Comparison of ENCODE assay signal across 25 cellular contexts in genomic region chr10:32167450-32167849, GRCh38.
DNase-seq lines count a peak whose midpoint lies in the region; ATAC-seq, FAIRE-seq and TF ChIP-seq lines count a peak whose summit lies in the region.
"Had no signal": no experiment of that assay in that cellular context is flagged by ENCODE, and none has a peak within 500 bp of the region (broad histone marks: within the 10 kb centered on the region; RNA-seq: fewer than 3 reads in every experiment).

No MANE protein-coding gene starts in this region.

- H3K79me2 ChIP-seq in GM12878 (ENCODE audit: control insufficient read depth, insufficient read depth, low read length), result no peaks in the 10 kb centered on the region

- no TSS peak for BruUV-seq in GM12878 (replicated peaks; lab: Mats Ljungman, UMichigan)

- H3K27ac ChIP-seq in GM12878 (ENCODE audit: control insufficient read depth, insufficient read depth) (no peak overlapping the region), gastroesophageal sphincter (no peak overlapping the region)
- H3K27ac ChIP-seq: 22Rv1, RWPE1 had no signal

- FAIRE-seq in GM12878 (lab: Jason Lieb, UNC), result no peak
- FAIRE-seq: GM12892, K562 had no signal

- H3K27me3 ChIP-seq in GM12878 (replicated peaks in 1 of 2; ENCODE audit: control insufficient read depth in 2 of 2, insufficient read depth in 2 of 2, low read length in 1 of 2) (no peaks in the 10 kb centered on the region; a peak in 1 of 4 replicates), gastroesophageal sphincter (no peaks in the 10 kb centered on the region)

- TF ChIP-seq POLR2A in GM12878 (IDR thresholded peaks at IDR 0.05; ENCODE audit: low read depth, low read length) (no peak), gastroesophageal sphincter (IDR thresholded peaks at IDR 0.05) (no peak)

- H3K36me3 ChIP-seq in GM12878 (ENCODE audit: control insufficient read depth in 2 of 2, insufficient read depth in 2 of 2, low read length in 1 of 2) (no peaks in the 10 kb centered on the region), gastroesophageal sphincter (no peaks in the 10 kb centered on the region)

- H2AFZ ChIP-seq in GM12878 (ENCODE audit: control insufficient read depth, low read depth, low read length), result no peak overlapping the region

- TF ChIP-seq EP300 in GM12878 (IDR thresholded peaks at IDR 0.05; ENCODE audit: borderline replicate concordance in 1 of 2, control insufficient read depth in 1 of 2, low read depth in 2 of 2, low read length in 2 of 2), result no peak
- no peak for TF ChIP-seq EP300 in gastroesophageal sphincter (IDR thresholded peaks at IDR 0.05)

- POLR2A ChIA-PET in GM12878 (lab: Charles Lee), result interaction anchor here (0.7 kb wide), 1 partner anchor 17 kb away, joined by 3 read pairs; no protein-coding TSS in a partner anchor

- WGBS in GM12878 (ENCODE audit: insufficient coverage, insufficient replicate concordance, low lambda C conversion rate, missing lambda C conversion rate), result 12% methylated on average over 5 of the region's 5 CpGs
- WGBS in gastroesophageal sphincter (ENCODE audit: low coverage in 1 of 2), 2 donors, result 53 to 70% methylated on average over 2 of the region's 5 CpGs

- in situ Hi-C loops in GM12878 (cut with MboI), result no loop called here

- TF ChIP-seq CTCF in GM12878 (IDR thresholded peaks at IDR 0.05 in 2 of 3, conservative IDR thresholded peaks at IDR 0.05 in 1 of 3; ENCODE audit: control insufficient read depth in 2 of 3, extremely low read depth in 1 of 3, insufficient read depth in 1 of 3, low read depth in 3 of 3, low read length in 3 of 3) (no peak), gastroesophageal sphincter (IDR thresholded peaks at IDR 0.05) (no peak)

- ATAC-seq in HG03432 (IDR thresholded peaks at IDR 0.05; ENCODE audit: unreplicated experiment), result peak; percentile 81
- peak; percentile 92 for ATAC-seq in GM12878
- no peak for ATAC-seq in HG02970 (IDR thresholded peaks at IDR 0.05; ENCODE audit: low FRiP score, unreplicated experiment)
- ATAC-seq in GM19455 (IDR thresholded peaks at IDR 0.05; ENCODE audit: unreplicated experiment), result no peak
- no peak for ATAC-seq in gastroesophageal sphincter
- ATAC-seq: K562, PC-3, T-helper 17 cell had no signal

- DNase-seq in DMS53 (lab: John Stamatoyannopoulos, UW), result peak; percentile 21
- DNase-seq in DMS53 treated with DMSO at 0.1 percent for 48 hours (lab: John Stamatoyannopoulos, UW; ENCODE audit: unreplicated experiment), result no peak
- DNase-seq in GM12878 (ENCODE audit: low read depth, low spot score), result peak; percentile 24
- DNase-seq in H4 (ENCODE audit: low spot score), result no peak
- DNase-seq: Calu3; CD4-positive, alpha-beta T cell; DMS79 treated with DMSO at 0.1 percent for 48 hours; GDM1; GOT3; HFFc6; MV-4-11; NCI-H1417 treated with DMSO at 0.1 percent for 48 hours; NCI-H2029 treated with DMSO at 0.1 percent for 48 hours; NCI-H2171 treated with DMSO at 0.1 percent for 48 hours; NCI-H446 treated with DMSO at 0.1 percent for 48 hours; PC-3; T-helper 17 cell had no signal

- CTCF ChIA-PET in GM12878 (lab: Yijun Ruan, JAX), result interaction anchor here (0.6 kb wide), 1 partner anchor 1112 kb away, joined by 3 read pairs; no protein-coding TSS in a partner anchor

- H3K4me3 ChIP-seq in GM12878 (no peak overlapping the region), gastroesophageal sphincter (no peak overlapping the region)
- H3K4me3 ChIP-seq: K562 had no signal

- H3K4me1 ChIP-seq in GM12878 (ENCODE audit: control insufficient read depth, insufficient read depth, low read length) (peaks cover 5% of the 10 kb centered on the region; the same call in 1 of the 2 replicates), gastroesophageal sphincter (no peaks in the 10 kb centered on the region)

- intact Hi-C loops in GM12878 (cut with micrococcal nuclease; ENCODE audit: unreplicated experiment), result no loop called here

- H3K9me3 ChIP-seq in GM12878 (replicated peaks; ENCODE audit: control insufficient read depth, insufficient read depth, low read length), result no peaks in the 10 kb centered on the region
- H3K9me3 ChIP-seq in gastroesophageal sphincter, result no peaks in the 10 kb centered on the region

- no peak overlapping the region for H3K4me2 ChIP-seq in GM12878 (ENCODE audit: control insufficient read depth, insufficient read depth)

- RAD21 ChIA-PET in GM12878 (lab: Charles Lee; ENCODE audit: unreplicated experiment), result no interaction called here

- SMC1A ChIA-PET in GM12878 (lab: Charles Lee; ENCODE audit: uncharacterized antibody, unreplicated experiment), result interaction anchor here (0.7 kb wide), 1 partner anchor 23 kb away, joined by 3 read pairs; no protein-coding TSS in a partner anchor

- no peak for TF ChIP-seq RAD21 in GM12878 (IDR thresholded peaks at IDR 0.05; ENCODE audit: insufficient read depth, low read depth, low read length)

- no peak overlapping the region for H3K9ac ChIP-seq in GM12878 (ENCODE audit: control insufficient read depth, insufficient read depth, low read length)

- H4K20me1 ChIP-seq in GM12878 (ENCODE audit: control insufficient read depth, insufficient read depth), result no peaks in the 10 kb centered on the region

TF ChIP-seq in GM12878, 131 proteins besides CTCF, POLR2A, EP300 and RAD21:
- TF ChIP-seq TCF12 (IDR thresholded peaks at IDR 0.05; ENCODE audit: low read depth, low read length) (peak; percentile 21; the same call in 1 of the 2 replicates), ETV6 (conservative IDR thresholded peaks at IDR 0.05 in 1 of 2, IDR thresholded peaks at IDR 0.05 in 1 of 2; ENCODE audit: borderline replicate concordance in 1 of 2, low read depth in 1 of 2) (no peak), SREBF2 (IDR thresholded peaks at IDR 0.05; ENCODE audit: low read length) (no peak), SMC3 (IDR thresholded peaks at IDR 0.05; ENCODE audit: borderline replicate concordance, low read length) (no peak), RCOR1 (conservative IDR thresholded peaks at IDR 0.05; ENCODE audit: low read depth, low read length) (no peak), TCF7 (IDR thresholded peaks at IDR 0.05; ENCODE audit: borderline replicate concordance) (peak; percentile 77; the same call in 1 of the 2 replicates), MEF2A (IDR thresholded peaks at IDR 0.05; ENCODE audit: insufficient read depth, low read depth, low read length) (no peak), IRF4 (IDR thresholded peaks at IDR 0.05; ENCODE audit: low read depth, low read length) (peak; percentile 76; the same call in 1 of the 2 replicates), BCL11A (IDR thresholded peaks at IDR 0.05; ENCODE audit: low read depth, low read length) (peak; percentile 32; the same call in 1 of the 2 replicates), EZH2 (IDR thresholded peaks at IDR 0.05; ENCODE audit: borderline replicate concordance, control insufficient read depth, low read depth, low read length) (no peak), JUNB (IDR thresholded peaks at IDR 0.05) (peak; percentile 65), RUNX3 (IDR thresholded peaks at IDR 0.05; ENCODE audit: low read length) (peak; percentile 92)
- TF ChIP-seq, protein P1, sequence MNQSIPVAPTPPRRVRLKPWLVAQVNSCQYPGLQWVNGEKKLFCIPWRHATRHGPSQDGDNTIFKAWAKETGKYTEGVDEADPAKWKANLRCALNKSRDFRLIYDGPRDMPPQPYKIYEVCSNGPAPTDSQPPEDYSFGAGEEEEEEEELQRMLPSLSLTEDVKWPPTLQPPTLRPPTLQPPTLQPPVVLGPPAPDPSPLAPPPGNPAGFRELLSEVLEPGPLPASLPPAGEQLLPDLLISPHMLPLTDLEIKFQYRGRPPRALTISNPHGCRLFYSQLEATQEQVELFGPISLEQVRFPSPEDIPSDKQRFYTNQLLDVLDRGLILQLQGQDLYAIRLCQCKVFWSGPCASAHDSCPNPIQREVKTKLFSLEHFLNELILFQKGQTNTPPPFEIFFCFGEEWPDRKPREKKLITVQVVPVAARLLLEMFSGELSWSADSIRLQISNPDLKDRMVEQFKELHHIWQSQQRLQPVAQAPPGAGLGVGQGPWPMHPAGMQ (IDR thresholded peaks at IDR 0.05; ENCODE audit: borderline replicate concordance), result no peak

Comparison
In these comparisons a context has a peak if more than half of its experiments do, and no peak if none do; other contexts are left out.
1. DNase-seq: peak in DMS53 (single experiment) and GM12878 (single experiment); none in DMS53 treated with DMSO at 0.1 percent for 48 hours (single experiment) and H4 (single experiment).
2. ATAC-seq: peak in HG03432 (single experiment) and GM12878 (single experiment); none in HG02970 (single experiment), GM19455 (single experiment) and gastroesophageal sphincter (single experiment).